ENCODE assay signal across 11 cellular contexts in the genomic region with DNA sequence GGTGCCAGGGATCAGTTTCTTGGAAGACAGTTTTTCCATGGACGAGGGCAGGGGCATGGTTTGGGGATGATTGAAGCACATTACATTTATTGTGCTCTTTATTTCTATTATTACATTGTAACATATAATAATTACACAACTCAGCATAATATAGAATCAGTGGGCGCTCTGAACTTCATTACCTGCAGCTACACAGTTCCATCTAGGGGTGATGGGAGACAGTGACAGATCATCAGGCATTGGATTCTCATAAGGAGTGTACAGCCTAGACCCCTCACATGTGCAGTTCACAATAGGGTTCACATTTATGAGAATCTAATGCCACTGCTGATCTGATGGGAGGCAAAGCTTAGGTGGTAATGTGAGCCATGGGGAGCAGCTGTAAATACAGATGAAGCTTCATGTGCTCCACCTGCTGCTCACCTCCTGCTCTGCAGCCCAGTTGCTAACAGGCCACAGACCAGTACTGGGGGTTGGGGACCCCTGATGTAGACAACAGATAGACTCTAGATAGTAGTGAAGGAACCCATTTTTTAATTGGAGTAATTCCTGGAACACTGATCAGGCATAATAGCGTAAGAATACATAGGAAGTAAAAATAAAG. TPM values are rescaled to one million over a fixed set of nuclear protein-coding genes. Genes with fewer than 3 reads are reported as not detected.
DNase-seq lines count a peak whose midpoint lies in the region; TF ChIP-seq lines count a peak whose summit lies in the region.
"Had no signal": no experiment of that assay in that cellular context is flagged by ENCODE, and none has a peak within 500 bp of the region (broad histone marks: within the 10 kb centered on the region; RNA-seq: fewer than 3 reads in every experiment).

No MANE protein-coding gene starts in this region.

- no peaks in the 10 kb centered on the region for H3K9me3 ChIP-seq in HAP-1
- H3K9me3 ChIP-seq in thyroid gland, result no peaks in the 10 kb centered on the region
- no peaks in the 10 kb centered on the region for H3K9me3 ChIP-seq in sigmoid colon

- H3K4me3 ChIP-seq in GM12865 (ENCODE audit: low read depth, low read length) (no peak overlapping the region), HAP-1 (no peak overlapping the region), thyroid gland (replicated peaks in 1 of 3) (no peak overlapping the region), sigmoid colon (no peak overlapping the region)

- intact Hi-C loops in thyroid gland (cut with DNase I), result no loop called here
- intact Hi-C loops in sigmoid colon (cut with DNase I), result no loop called here

- in situ Hi-C loops in HAP-1 (cut with MboI; ENCODE audit: low sequenced_read_pairs), result loop anchor here (25.0 kb wide), 1 partner anchor 427 kb away; no protein-coding TSS in a partner anchor

- TF ChIP-seq EP300 in sigmoid colon (IDR thresholded peaks at IDR 0.05), result no peak

- H3K27ac ChIP-seq in thyroid gland (no peak overlapping the region), sigmoid colon (no peak overlapping the region)

- TF ChIP-seq CTCF in GM12865 (IDR thresholded peaks at IDR 0.05; ENCODE audit: insufficient read depth, low read depth, low read length, missing control alignments) (peak; percentile 47), thyroid gland (IDR thresholded peaks at IDR 0.05) (no peak), sigmoid colon (IDR thresholded peaks at IDR 0.05) (no peak)

- WGBS in thyroid gland, 2 donors, result 87 to 97% methylated on average over 3 of the region's 3 CpGs
- 84 to 92% methylated on average over 3 of the region's 3 CpGs for WGBS in sigmoid colon, 2 donors

- DNase-seq in GM12865 (ENCODE audit: low read depth), result peak; percentile 29
- peak; percentile 19 to 37 for DNase-seq in HAP-1 (ENCODE audit: low spot score in 2 of 2)
- peak; percentile 15 for DNase-seq in SK-N-DZ (ENCODE audit: low spot score)
- peak; percentile 2 to 28 for DNase-seq in lung microvascular endothelial cell (ENCODE audit: low read depth in 2 of 2)
- no peak for DNase-seq in pons (ENCODE audit: low spot score)
- no peak for DNase-seq in thyroid gland
- no peak for DNase-seq in sigmoid colon
- DNase-seq in activated CD4-positive, alpha-beta T cell treated with anti-CD3 and anti-CD28 coated beads, Interleukin-2, amount 50 U/mL, for 48 hours, result no peak
- DNase-seq: activated CD8-positive, alpha-beta memory T cell treated with anti-CD3 and anti-CD28 coated beads, Interleukin-2, amount 50 U/mL, for 48 hours; stimulated activated naive CD8-positive, alpha-beta T cell treated with anti-CD3 and anti-CD28 coated beads, Interleukin-15, Interleukin-2, amounts not matched to agents 100 U/mL and 50 U/mL, for 24 hours had no signal

- TF ChIP-seq POLR2A in thyroid gland (IDR thresholded peaks at IDR 0.05) (no peak), sigmoid colon (IDR thresholded peaks at IDR 0.05) (no peak)

- H3K36me3 ChIP-seq in HAP-1 (replicated peaks) (no peaks in the 10 kb centered on the region), thyroid gland (no peaks in the 10 kb centered on the region), sigmoid colon (no peaks in the 10 kb centered on the region)

- no peaks in the 10 kb centered on the region for H3K4me1 ChIP-seq in HAP-1
- no peaks in the 10 kb centered on the region for H3K4me1 ChIP-seq in thyroid gland
- H3K4me1 ChIP-seq in sigmoid colon, result no peaks in the 10 kb centered on the region

- H3K27me3 ChIP-seq in HAP-1 (ENCODE audit: low read depth) (no peaks in the 10 kb centered on the region), thyroid gland (no peaks in the 10 kb centered on the region), sigmoid colon (no peaks in the 10 kb centered on the region)

RNA-seq across cellular contexts. Expression of gene MC4R, which starts 41.5 kb away (rescaled TPM):
- 1.1 and 2.6 TPM in 2 replicates for polyA plus RNA-seq in SK-N-DZ (2014; cell fraction: cytosol; rRNA removed)
- polyA plus RNA-seq in SK-N-DZ (2014; cell fraction: nucleus; rRNA removed), result 0.92 and 1.0 TPM in 2 replicates
- total RNA-seq in lung microvascular endothelial cell, result not detected in 2 replicates
- not detected for total RNA-seq in thyroid gland
- total RNA-seq in sigmoid colon, result not detected
- not detected for polyA plus RNA-seq in sigmoid colon
- total RNA-seq: liver had no signal
- polyA plus RNA-seq: liver had no signal

Comparison
In these comparisons a context has a peak if more than half of its experiments do, and no peak if none do; other contexts are left out.
1. DNase-seq: peak in GM12865 (single experiment), HAP-1 (2 of 2), SK-N-DZ (single experiment) and lung microvascular endothelial cell (2 of 2); none in pons (single experiment), thyroid gland (0 of 2), sigmoid colon (single experiment) and activated CD4-positive, alpha-beta T cell treated with anti-CD3 and anti-CD28 coated beads, Interleukin-2, amount 50 U/mL, for 48 hours (0 of 2).